ENCODE assay signal across 11 cellular contexts in genomic region chr10:96850825-96851224, GRCh38. TPM values are rescaled to one million over a fixed set of nuclear protein-coding genes. Genes with fewer than 3 reads are reported as not detected.
A peak's percentile ranks its signal among the peaks of the same experiment; 100 is the strongest.
DNase-seq lines count a peak whose midpoint lies in the region; TF ChIP-seq lines count a peak whose summit lies in the region.
"Had no signal": no experiment of that assay in that cellular context is flagged by ENCODE, and none has a peak within 500 bp of the region (broad histone marks: within the 10 kb centered on the region; RNA-seq: fewer than 3 reads in every experiment).

No MANE protein-coding gene starts in this region.

- H3K56ac ChIP-seq in mesendoderm (ENCODE audit: low read length), result no peak overlapping the region

- H3K23ac ChIP-seq in mesendoderm (ENCODE audit: low read length), result no peak overlapping the region

- H3K18ac ChIP-seq in mesendoderm (ENCODE audit: low read length), result no peak overlapping the region

- H3K27ac ChIP-seq in mesendoderm (ENCODE audit: low read depth, low read length), result no peak overlapping the region
- H3K27ac ChIP-seq: C4-2B had no signal

- no peak overlapping the region for H2BK5ac ChIP-seq in mesendoderm (ENCODE audit: low read length)

- no peak overlapping the region for H2AK5ac ChIP-seq in mesendoderm (ENCODE audit: low read length)

- H2BK120ac ChIP-seq in mesendoderm (ENCODE audit: low read depth, low read length), result no peak overlapping the region

- no peak overlapping the region for H3K4me3 ChIP-seq in mesendoderm (ENCODE audit: low read length)

- no peaks in the 10 kb centered on the region for H3K9me3 Mint-ChIP-seq in endothelial cell (ENCODE audit: unreplicated experiment)

- H4K5ac ChIP-seq in mesendoderm (ENCODE audit: low read length), result no peak overlapping the region

- no peaks in the 10 kb centered on the region for H3K27me3 ChIP-seq in mesendoderm (ENCODE audit: insufficient read depth, low read length, poor library complexity)

- no peaks in the 10 kb centered on the region for H3K27me3 Mint-ChIP-seq in endothelial cell (ENCODE audit: unreplicated experiment)

- no peak overlapping the region for H3K4ac ChIP-seq in mesendoderm (ENCODE audit: low read depth, low read length)

- no peak overlapping the region for H4K8ac ChIP-seq in mesendoderm (ENCODE audit: low read depth, low read length)

- no peak overlapping the region for H3K27ac Mint-ChIP-seq in endothelial cell (ENCODE audit: unreplicated experiment)

- no peak overlapping the region for H3K9ac ChIP-seq in mesendoderm (ENCODE audit: low read length)

- peaks cover 11% of the 10 kb centered on the region for H3K79me1 ChIP-seq in mesendoderm (ENCODE audit: low read length)

- peaks cover 46% of the 10 kb centered on the region for H3K79me2 ChIP-seq in mesendoderm (ENCODE audit: control insufficient read depth, insufficient read depth, low read length)

- WGBS in mesendoderm (ENCODE audit: extremely low coverage, insufficient coverage, low lambda C conversion rate), result no CpG with 5 or more reads among the region's 3 CpGs

- H3K4me1 Mint-ChIP-seq in endothelial cell (ENCODE audit: unreplicated experiment), result no peaks in the 10 kb centered on the region

- DNase-seq in AG08395 (ENCODE audit: low spot score) (peak; percentile 86), NCI-H226 (peak; percentile 93), epidermal melanocyte (ENCODE audit: insufficient read length, low spot score) (peak; percentile 54), mesendoderm (peak; percentile 42), DMS153 (lab: John Stamatoyannopoulos, UW) (no peak), NCI-H1092 (lab: John Stamatoyannopoulos, UW) (no peak), OCI-M2 (lab: John Stamatoyannopoulos, UW; ENCODE audit: unreplicated experiment) (no peak), endothelial cell (ENCODE audit: low spot score) (no peak)
- DNase-seq: NCI-H2227 treated with DMSO at 0.1 percent for 48 hours; stimulated activated naive CD4-positive, alpha-beta T cell had no signal

- no peak for TF ChIP-seq CTCF in endothelial cell (IDR thresholded peaks at IDR 0.05; ENCODE audit: unreplicated experiment)

- no peaks in the 10 kb centered on the region for H3K36me3 ChIP-seq in mesendoderm (ENCODE audit: control insufficient read depth, insufficient read depth, low read length)

- no peak overlapping the region for H2BK15ac ChIP-seq in mesendoderm (replicated peaks; ENCODE audit: low read depth)

- no peaks in the 10 kb centered on the region for H3K4me1 ChIP-seq in mesendoderm (ENCODE audit: control insufficient read depth, low read depth, low read length)

- H3K4me2 ChIP-seq in mesendoderm (ENCODE audit: low read length), result no peak overlapping the region

- no peak overlapping the region for H3K4me3 Mint-ChIP-seq in endothelial cell (ENCODE audit: unreplicated experiment)

- no peaks in the 10 kb centered on the region for H3K36me3 Mint-ChIP-seq in endothelial cell (ENCODE audit: low read depth, unreplicated experiment)

RNA-seq across cellular contexts. Expression of gene LCOR, which starts 18.7 kb away (rescaled TPM):
- 8.5 TPM for polyA plus RNA-seq in mesendoderm (2013, experiment 1 of 2)
- polyA plus RNA-seq in mesendoderm (2013, experiment 2 of 2), result 8.0 TPM
- 36.6 TPM for total RNA-seq in endothelial cell (ENCODE audit: unreplicated experiment)

Comparison
In these comparisons a context has a peak if more than half of its experiments do, and no peak if none do; other contexts are left out.
1. DNase-seq: peak in AG08395 (single experiment), NCI-H226 (single experiment), epidermal melanocyte (single experiment) and mesendoderm (single experiment); none in DMS153 (single experiment), NCI-H1092 (single experiment), OCI-M2 (single experiment) and endothelial cell (single experiment).